Comparison of ENCODE assay signal across 15 cellular contexts in the genomic region with DNA sequence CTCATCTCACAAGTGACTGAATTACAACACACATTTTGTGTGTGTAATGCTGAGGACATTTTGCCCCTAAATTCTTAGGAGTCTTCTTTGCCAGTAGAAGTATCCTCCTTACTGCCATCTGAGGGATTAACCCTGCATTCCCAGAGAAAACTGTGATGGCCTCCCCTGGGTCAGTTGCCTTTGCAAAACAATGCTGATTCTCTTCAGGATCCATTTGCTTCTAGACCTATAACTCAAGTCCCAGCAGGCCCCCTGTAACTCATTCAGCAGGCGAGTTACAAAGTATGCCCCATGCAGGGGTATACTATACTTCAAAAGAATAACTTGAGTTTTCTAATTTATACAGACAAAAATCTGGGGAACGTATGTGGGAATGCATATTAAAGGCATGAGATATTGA.
"Had no signal": no experiment of that assay in that cellular context is flagged by ENCODE, and none has a peak within 500 bp of the region (broad histone marks: within the 10 kb centered on the region; RNA-seq: fewer than 3 reads in every experiment).

No MANE protein-coding gene starts in this region.

- H3K36me3 ChIP-seq: gastrocnemius medialis, heart right ventricle, lower lobe of right lung, right lobe of liver, tibial nerve had no signal

- H3K27me3 Mint-ChIP-seq: activated naive CD4-positive, alpha-beta T cell treated with anti-CD3 and anti-CD28 coated beads, Interleukin-2, amount 50 U/mL, for 24 hours had no signal

- H3K4me3 ChIP-seq: coronary artery, gastrocnemius medialis, heart right ventricle, lower lobe of right lung, psoas muscle, right lobe of liver, tibial nerve had no signal

- H3K9me3 ChIP-seq: gastrocnemius medialis, lower lobe of right lung, psoas muscle, right lobe of liver, tibial nerve had no signal

- ATAC-seq: heart right ventricle; left cardiac atrium; lower lobe of right lung; naive thymus-derived CD8-positive, alpha-beta T cell; right lobe of liver had no signal

- H3K27ac Mint-ChIP-seq: activated naive CD4-positive, alpha-beta T cell treated with anti-CD3 and anti-CD28 coated beads, Interleukin-2, amount 50 U/mL, for 24 hours; naive thymus-derived CD8-positive, alpha-beta T cell; stimulated activated memory B cell treated with anti-CD40 and anti-IgM and Interleukin-4, amounts not matched to agents 10 μg/mL and 1 μg/mL and 100 μg/mL, for 72 hours had no signal

- DNase-seq: activated CD8-positive, alpha-beta memory T cell treated with anti-CD3 and anti-CD28 coated beads for 24 hours; central memory CD4-positive, alpha-beta T cell; effector CD8-positive, alpha-beta T cell; heart right ventricle; left cardiac atrium; lower lobe of right lung; naive thymus-derived CD8-positive, alpha-beta T cell; nucleus accumbens; psoas muscle; right lobe of liver had no signal

- H3K4me1 ChIP-seq: gastrocnemius medialis, heart right ventricle, lower lobe of right lung, psoas muscle, right lobe of liver, tibial nerve had no signal

- H3K4me3 Mint-ChIP-seq: activated naive CD4-positive, alpha-beta T cell treated with anti-CD3 and anti-CD28 coated beads, Interleukin-2, amount 50 U/mL, for 24 hours; naive thymus-derived CD8-positive, alpha-beta T cell; stimulated activated memory B cell treated with anti-CD40 and anti-IgM and Interleukin-4, amounts not matched to agents 10 μg/mL and 1 μg/mL and 100 μg/mL, for 72 hours had no signal

- H3K27me3 ChIP-seq: gastrocnemius medialis, right lobe of liver, tibial nerve had no signal

- H3K9me3 Mint-ChIP-seq: activated naive CD4-positive, alpha-beta T cell treated with anti-CD3 and anti-CD28 coated beads, Interleukin-2, amount 50 U/mL, for 24 hours; stimulated activated memory B cell treated with anti-CD40 and anti-IgM and Interleukin-4, amounts not matched to agents 10 μg/mL and 1 μg/mL and 100 μg/mL, for 72 hours had no signal

- H3K27ac ChIP-seq: coronary artery, heart right ventricle, lower lobe of right lung, psoas muscle, right lobe of liver, tibial nerve had no signal

- H3K36me3 Mint-ChIP-seq: activated naive CD4-positive, alpha-beta T cell treated with anti-CD3 and anti-CD28 coated beads, Interleukin-2, amount 50 U/mL, for 24 hours; naive thymus-derived CD8-positive, alpha-beta T cell; stimulated activated memory B cell treated with anti-CD40 and anti-IgM and Interleukin-4, amounts not matched to agents 10 μg/mL and 1 μg/mL and 100 μg/mL, for 72 hours had no signal
